ENCODE assay signal across 8 cellular contexts in the genomic region with DNA sequence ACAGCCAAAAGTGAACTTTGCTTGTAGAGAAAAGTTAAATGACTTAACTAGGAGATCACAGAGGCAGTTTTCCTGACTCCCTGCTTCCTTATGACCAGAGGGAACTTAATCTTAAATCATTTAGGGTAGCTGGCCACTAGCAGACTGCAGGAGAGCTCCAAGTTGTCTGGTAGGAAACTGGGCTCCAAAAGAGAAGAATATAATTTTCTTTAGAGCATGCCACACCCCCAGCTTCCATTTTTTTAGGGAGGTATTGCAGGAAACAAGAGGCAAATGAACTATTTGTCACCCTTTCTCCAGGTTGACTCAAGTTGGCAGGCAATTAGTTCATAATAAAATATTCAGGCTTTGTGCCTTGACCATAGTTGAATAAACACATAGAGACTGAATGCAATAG. TPM values are rescaled to one million over a fixed set of nuclear protein-coding genes. Genes with fewer than 3 reads are reported as not detected.
DNase-seq lines count a peak whose midpoint lies in the region; ATAC-seq and TF ChIP-seq lines count a peak whose summit lies in the region.

No MANE protein-coding gene starts in this region.

- H3K9ac ChIP-seq in rectal smooth muscle tissue (ENCODE audit: low read length) = peak overlapping the region; percentile 90

- DNase-seq in SJSA1 (ENCODE audit: low read depth in 1 of 2, low spot score in 2 of 2) (no peak), fibroblast of mammary gland (ENCODE audit: low read depth) (no peak), activated gamma-delta T cell treated with Interleukin-2 at 50 U/mL for 16 hours (no peak), GM10266 (ENCODE audit: extremely low spot score) (no peak), GM03348 (ENCODE audit: low spot score) (no peak)

- H3K4me3 ChIP-seq in GM08714 (ENCODE audit: low read length) (peak overlapping the region; percentile 99), SJSA1 (peak overlapping the region; percentile 56), fibroblast of mammary gland (ENCODE audit: control insufficient read depth, low read depth, low read length) (peak overlapping the region; percentile 74), rectal smooth muscle tissue (ENCODE audit: low read length) (peak overlapping the region; percentile 95)

- no peaks in the 10 kb centered on the region; the same call in 1 of the 2 replicates for H3K9me3 ChIP-seq in SJSA1 (replicated peaks)

- peak overlapping the region; percentile 97 for H3K27ac ChIP-seq in SJSA1
- H3K27ac ChIP-seq in rectal smooth muscle tissue (ENCODE audit: low read depth, low read length) = peak overlapping the region; percentile 82

- H3K36me3 ChIP-seq in SJSA1 = peaks cover 21% of the 10 kb centered on the region
- H3K36me3 ChIP-seq in rectal smooth muscle tissue (ENCODE audit: control insufficient read depth, insufficient read depth, low read length) = peaks cover 2% of the 10 kb centered on the region

- no peaks in the 10 kb centered on the region for H3K27me3 ChIP-seq in SJSA1 (replicated peaks)
- no peaks in the 10 kb centered on the region for H3K27me3 ChIP-seq in rectal smooth muscle tissue (ENCODE audit: control insufficient read depth, insufficient read depth, low read length)

- H3K4me1 ChIP-seq in SJSA1 (replicated peaks) (peaks cover 28% of the 10 kb centered on the region), rectal smooth muscle tissue (ENCODE audit: control insufficient read depth, insufficient read depth, low read length) (peaks cover 22% of the 10 kb centered on the region)

- no peak for TF ChIP-seq CTCF in fibroblast of mammary gland (conservative IDR thresholded peaks at IDR 0.05; ENCODE audit: control insufficient read depth, insufficient read depth, low read depth, low read length)
- no peak for TF ChIP-seq CTCF in GM10266 (IDR thresholded peaks at IDR 0.05; ENCODE audit: control insufficient read depth, insufficient read depth, low read depth, missing control alignments)

- no peak for ATAC-seq in GM19324 (IDR thresholded peaks at IDR 0.05; ENCODE audit: low FRiP score, unreplicated experiment)

RNA-seq across cellular contexts. Expression of a gene that starts 2.6 kb away (rescaled TPM):
- total RNA-seq in SJSA1 (2014; rRNA removed; shearing (Covaris generic)) = 13.2 and 15.8 TPM in 2 replicates

RNA-seq across cellular contexts. Expression of a gene that starts 2.9 kb away (rescaled TPM):
- 33.3 and 41.1 TPM in 2 replicates for total RNA-seq in SJSA1 (2014; rRNA removed; shearing (Covaris generic))
